ENCODE assay signal across 8 cellular contexts in genomic region chrX:41085105-41085882, GRCh38. TPM values are rescaled to one million over a fixed set of nuclear protein-coding genes. Genes with fewer than 3 reads are reported as not detected.
DNase-seq lines count a peak whose midpoint lies in the region; ATAC-seq and TF ChIP-seq lines count a peak whose summit lies in the region.

Gene USP9X, plus strand, starts transcription at chrX:41085445. Its CDS starts 38,184 bp downstream, at chrX:41123629.

- no peaks in the 10 kb centered on the region for H3K9me3 ChIP-seq in HUES48 (ENCODE audit: control insufficient read depth, insufficient read depth, low read length)
- H3K9me3 ChIP-seq in mucosa of stomach (ENCODE audit: control insufficient read depth, low read length): no peaks in the 10 kb centered on the region

- H3K36me3 Mint-ChIP-seq in Calu3 (ENCODE audit: insufficient read depth, unreplicated experiment): peaks cover 62% of the 10 kb centered on the region

- no peak for TF ChIP-seq CTCF in Calu3 (IDR thresholded peaks at IDR 0.05; ENCODE audit: unreplicated experiment)
- TF ChIP-seq CTCF in epithelial cell of proximal tubule (conservative IDR thresholded peaks at IDR 0.05; ENCODE audit: low read depth, low read length): no peak

- no peaks in the 10 kb centered on the region for H3K9me3 Mint-ChIP-seq in Calu3 (ENCODE audit: low read depth, unreplicated experiment)

- CTCF ChIA-PET in Calu3 (lab: Charles Lee): interaction anchor here (0.6 to 2.1 kb wide), 6 partner anchors 30 to 1519 kb away, joined by 3 to 9 read pairs (median 4); no protein-coding TSS in a partner anchor

- peak within 1 kb of the TSS; percentile 98 for H3K27ac Mint-ChIP-seq in Calu3 (ENCODE audit: unreplicated experiment)

- H3K4me3 Mint-ChIP-seq in Calu3 (ENCODE audit: low read depth, unreplicated experiment): peak within 1 kb of the TSS; percentile 89

- BruUV-seq in Calu3 (replicated peaks; lab: Mats Ljungman, UMichigan): no TSS peak

- H3K9ac ChIP-seq in HUES48 (ENCODE audit: low read depth, low read length) (peak within 1 kb of the TSS; percentile 96), mucosa of stomach (ENCODE audit: low read length) (peak within 1 kb of the TSS; percentile 96)

- H3K4me1 ChIP-seq in HUES48 (ENCODE audit: control insufficient read depth, insufficient read depth, low read length): peaks cover 21% of the 10 kb centered on the region
- peaks cover 12% of the 10 kb centered on the region for H3K4me1 ChIP-seq in mucosa of stomach (ENCODE audit: control insufficient read depth, insufficient read depth, low read length)

- H3K36me3 ChIP-seq in HUES48 (ENCODE audit: control insufficient read depth, insufficient read depth, low read length) (peaks cover 23% of the 10 kb centered on the region), mucosa of stomach (ENCODE audit: control insufficient read depth, insufficient read depth, low read length) (no peaks in the 10 kb centered on the region)

- peak; percentile 54 for ATAC-seq in GM21390 (IDR thresholded peaks at IDR 0.05; ENCODE audit: unreplicated experiment)

- intact Hi-C loops in Calu3 (cut with micrococcal nuclease; ENCODE audit: unreplicated experiment): loop anchor here (5.0 kb wide), 2 partner anchors 48 to 153 kb away; no protein-coding TSS in a partner anchor

- no peaks in the 10 kb centered on the region for H3K27me3 Mint-ChIP-seq in Calu3 (ENCODE audit: unreplicated experiment)

- H3K27ac ChIP-seq in HUES48 (ENCODE audit: low read depth, low read length): peak within 1 kb of the TSS; percentile 100

- H3K27me3 ChIP-seq in HUES48 (ENCODE audit: control insufficient read depth, insufficient read depth, low read length) (no peaks in the 10 kb centered on the region), mucosa of stomach (ENCODE audit: control insufficient read depth, insufficient read depth, low read length) (no peaks in the 10 kb centered on the region)

- DNase-seq in Calu3 (peak; percentile 90), OCI-M1 (lab: John Stamatoyannopoulos, UW) (peak; percentile 93), activated T-cell treated with anti-CD3 and anti-CD28 coated beads for 48 hours (ENCODE audit: low read depth) (peak; percentile 77), epithelial cell of proximal tubule (ENCODE audit: low read depth) (no peak)
- DNase-seq in stimulated activated CD8-positive, alpha-beta memory T cell treated with anti-CD3 and anti-CD28 coated beads, Interleukin-4, amount 100 ng/mL, for 48 hours: peak; percentile 88

- H3K4me1 Mint-ChIP-seq in Calu3 (ENCODE audit: low read depth, unreplicated experiment): peaks cover 12% of the 10 kb centered on the region

- H3K4me3 ChIP-seq in HUES48 (ENCODE audit: low read depth, low read length): peak within 1 kb of the TSS; percentile 79
- H3K4me3 ChIP-seq in epithelial cell of proximal tubule (ENCODE audit: low read depth, low read length): peak within 1 kb of the TSS; percentile 78
- H3K4me3 ChIP-seq in mucosa of stomach (ENCODE audit: low read length): peak within 1 kb of the TSS; percentile 58

RNA-seq across cellular contexts. Expression of gene USP9X, which starts in this region (rescaled TPM):
- total RNA-seq in Calu3 (2022) (87.5 and 89.2 TPM in 2 replicates), epithelial cell of proximal tubule (27.6 and 34.8 TPM in 2 replicates)
